In genomic region chr1:1784933-1785332, GRCh38 we compare ENCODE assay signal across 32 cellular contexts. TPM values are rescaled to one million over a fixed set of nuclear protein-coding genes. Genes with fewer than 3 reads are reported as not detected.
DNase-seq lines count a peak whose midpoint lies in the region; ATAC-seq and TF ChIP-seq lines count a peak whose summit lies in the region.
"Had no signal": no experiment of that assay in that cellular context is flagged by ENCODE, and none has a peak within 500 bp of the region (broad histone marks: within the 10 kb centered on the region; RNA-seq: fewer than 3 reads in every experiment).

No MANE protein-coding gene starts in this region.

- H3K36me3 ChIP-seq in BLaER1 treated with 17β-estradiol and CSF1 and Interleukin-3, amounts not matched to agents 10 nM and 100 nM: peaks cover 54 to 59% (median 55%) of the 10 kb centered on the region in 11 experiments
- H3K36me3 ChIP-seq in SK-N-MC (ENCODE audit: insufficient read depth, low read length) (peaks cover 53% of the 10 kb centered on the region), mesodermal cell (ENCODE audit: control insufficient read depth, insufficient read depth, low read length) (peaks cover 64% of the 10 kb centered on the region)

- H3K27me3 ChIP-seq in BLaER1 treated with 17β-estradiol and CSF1 and Interleukin-3, amounts not matched to agents 10 nM and 100 nM: no peaks in the 10 kb centered on the region
- H3K27me3 ChIP-seq: brain microvascular endothelial cell, dorsolateral prefrontal cortex, heart right ventricle, SJSA1, vagina had no signal

- H3K4me3 ChIP-seq in BLaER1 treated with 17β-estradiol and CSF1 and Interleukin-3, amounts not matched to agents 10 nM and 100 nM: no peak overlapping the region
- no peak overlapping the region for H3K4me3 ChIP-seq in SK-N-MC
- H3K4me3 ChIP-seq in mesodermal cell (ENCODE audit: extremely low read depth, insufficient read depth, low read length, poor library complexity, severe bottlenecking): no peak overlapping the region
- H3K4me3 ChIP-seq: dorsolateral prefrontal cortex, HAP-1, heart right ventricle, lung, mucosa of descending colon, SJSA1, vagina had no signal

- H4K20me1 ChIP-seq in BLaER1 treated with 17β-estradiol and CSF1 and Interleukin-3, amounts not matched to agents 10 nM and 100 nM: peaks cover 26 to 70% (median 51%) of the 10 kb centered on the region in 11 experiments; a peak in 21 of 22 replicates

- H3K27ac ChIP-seq in 22Rv1: peak overlapping the region; percentile 97
- peak overlapping the region in 10 of 11 experiments; percentile 13 to 100 (median 45); a peak in 16 of 22 replicates for H3K27ac ChIP-seq in BLaER1 treated with 17β-estradiol and CSF1 and Interleukin-3, amounts not matched to agents 10 nM and 100 nM
- peak overlapping the region; percentile 68 for H3K27ac ChIP-seq in SK-N-MC
- peak overlapping the region; percentile 49 for H3K27ac ChIP-seq in mesodermal cell (ENCODE audit: low read depth, low read length, severe bottlenecking)
- H3K27ac ChIP-seq in substantia nigra (ENCODE audit: low read depth, low read length, poor library complexity, severe bottlenecking): no peak overlapping the region
- H3K27ac ChIP-seq: brain microvascular endothelial cell, C4-2B, SJSA1, vagina had no signal

- 95 to 98% methylated on average over 5 to 9 of the region's 13 CpGs for WGBS in mesodermal cell (ENCODE audit: insufficient coverage in 2 of 2), 2 experiments

- TF ChIP-seq CTCF in 22Rv1 (IDR thresholded peaks at IDR 0.05): no peak

- DNase-seq in SK-N-MC (ENCODE audit: low read depth, low spot score) (no peak), NCI-H2227 (lab: John Stamatoyannopoulos, UW; ENCODE audit: unreplicated experiment) (no peak), NCI-H2171 (lab: John Stamatoyannopoulos, UW) (no peak), substantia nigra (lab: John Stamatoyannopoulos, UW) (no peak)
- DNase-seq: activated naive CD4-positive, alpha-beta T cell treated with anti-CD3 and anti-CD28 coated beads, Interleukin-2, amount 10 ng/mL, durations not matched to agents 7 days and 5 days; amygdala; brain microvascular endothelial cell; cerebellar nuclear complex; DND-41; dorsolateral prefrontal cortex; foreskin melanocyte; GF-D8; heart right ventricle; kidney glomerular epithelial cell; natural killer cell; NCI-H1694; NCI-H446 treated with DMSO at 0.1 percent for 48 hours; NCI-H774; retina; stimulated activated CD8-positive, alpha-beta memory T cell treated with anti-CD3 and anti-CD28 coated beads, Interleukin-4, amount 100 ng/mL, for 48 hours; stimulated activated naive CD8-positive, alpha-beta T cell treated with anti-CD3 and anti-CD28 coated beads, Interleukin-15, amount 100 ng/mL, for 72 hours; T-cell had no signal

- peak overlapping the region; percentile 3 to 99 (median 93); a peak in 19 of 22 replicates for H3K4me2 ChIP-seq in BLaER1 treated with 17β-estradiol and CSF1 and Interleukin-3, amounts not matched to agents 10 nM and 100 nM

- no peak for ATAC-seq in HG02642 (IDR thresholded peaks at IDR 0.05; ENCODE audit: poor library complexity, unreplicated experiment)
- ATAC-seq: heart right ventricle; mucosa of descending colon; natural killer cell; stimulated activated naive CD8-positive, alpha-beta T cell treated with anti-CD3 and anti-CD28 coated beads, Interleukin-15, amount 100 ng/mL, for 72 hours; T-cell had no signal

- H3K9me3 ChIP-seq in BLaER1 treated with 17β-estradiol and CSF1 and Interleukin-3, amounts not matched to agents 10 nM and 100 nM (replicated peaks in 1 of 11): no peaks in the 10 kb centered on the region
- H3K9me3 ChIP-seq in SK-N-MC (ENCODE audit: low read depth, low read length): no peaks in the 10 kb centered on the region
- no peaks in the 10 kb centered on the region for H3K9me3 ChIP-seq in mesodermal cell (ENCODE audit: control insufficient read depth, low read length)
- H3K9me3 ChIP-seq: HAP-1, heart right ventricle, mucosa of descending colon, SJSA1, vagina had no signal

- H3K4me1 ChIP-seq in BLaER1 treated with 17β-estradiol and CSF1 and Interleukin-3, amounts not matched to agents 10 nM and 100 nM: peaks cover 92 to 100% (median 100%) of the 10 kb centered on the region in 10 experiments
- peaks cover 8% of the 10 kb centered on the region for H3K4me1 ChIP-seq in mesodermal cell (ENCODE audit: control insufficient read depth, insufficient read depth, low read length, poor library complexity, severe bottlenecking)

- peak overlapping the region in 6 of 11 experiments; percentile 14 to 30 (median 24); a peak in 4 of 22 replicates for H3K9ac ChIP-seq in BLaER1 treated with 17β-estradiol and CSF1 and Interleukin-3, amounts not matched to agents 10 nM and 100 nM
- H3K9ac ChIP-seq in SK-N-MC (ENCODE audit: insufficient read length): no peak overlapping the region

RNA-seq across cellular contexts. Expression of gene NADK, which starts 6.7 kb away (rescaled TPM):
- 49.1 TPM for polyA plus RNA-seq in mesodermal cell (2013, experiment 1 of 2)
- polyA plus RNA-seq in mesodermal cell (2013, experiment 2 of 2): 43.9 TPM
